ENCODE assay signal across 23 cellular contexts in genomic region chr4:180949825-180950224, GRCh38.
DNase-seq lines count a peak whose midpoint lies in the region; ATAC-seq and TF ChIP-seq lines count a peak whose summit lies in the region.
"Had no signal": no experiment of that assay in that cellular context is flagged by ENCODE, and none has a peak within 500 bp of the region (broad histone marks: within the 10 kb centered on the region; RNA-seq: fewer than 3 reads in every experiment).

No MANE protein-coding gene starts in this region.

- H3K4me3 ChIP-seq in HCT116 (replicated peaks in 1 of 2; ENCODE audit: low read depth in 1 of 2, low read length in 2 of 2) (no peak overlapping the region), PC-3 (ENCODE audit: low read length) (no peak overlapping the region)
- H3K4me3 ChIP-seq: BLaER1 treated with 17β-estradiol and CSF1 and Interleukin-3, amounts not matched to agents 10 nM and 100 nM had no signal

- RAD21 ChIA-PET in HCT116 (lab: Charles Lee; ENCODE audit: low non-redundant PET in 1 of 2, low total read pairs in 2 of 2, uncharacterized antibody in 2 of 2, unreplicated experiment in 2 of 2): no interaction called here

- TF ChIP-seq CTCF in HCT116 (IDR thresholded peaks at IDR 0.05 in 2 of 3, conservative IDR thresholded peaks at IDR 0.05 in 1 of 3; ENCODE audit: borderline replicate concordance in 1 of 3, insufficient read depth in 1 of 3, low read depth in 2 of 3, low read length in 2 of 3) (no peak), PC-3 (conservative IDR thresholded peaks at IDR 0.05; ENCODE audit: low read depth, low read length) (no peak)

- H3K27me3 ChIP-seq in HCT116 (ENCODE audit: insufficient read depth, low read length): no peaks in the 10 kb centered on the region
- no peaks in the 10 kb centered on the region for H3K27me3 ChIP-seq in PC-3 (ENCODE audit: low read length)
- H3K27me3 ChIP-seq: BLaER1 treated with 17β-estradiol and CSF1 and Interleukin-3, amounts not matched to agents 10 nM and 100 nM had no signal

- TF ChIP-seq POLR2A in HCT116 (IDR thresholded peaks at IDR 0.05; ENCODE audit: borderline replicate concordance, extremely low read depth, insufficient read depth, insufficient read length): no peak

- H3K9ac ChIP-seq in HCT116 (ENCODE audit: low read length) (no peak overlapping the region), PC-3 (ENCODE audit: low read length) (no peak overlapping the region)
- H3K9ac ChIP-seq: BLaER1 treated with 17β-estradiol and CSF1 and Interleukin-3, amounts not matched to agents 10 nM and 100 nM had no signal

- DNase-seq in HCT116 (ENCODE audit: low read depth, low spot score) (no peak), PC-3 (peak; percentile 63), epithelial cell of prostate (ENCODE audit: low read depth, low spot score) (peak; percentile 12), renal cortical epithelial cell (ENCODE audit: low read depth) (peak; percentile 31), NCI-H82 treated with DMSO at 0.1 percent for 48 hours (lab: John Stamatoyannopoulos, UW; ENCODE audit: unreplicated experiment) (no peak)
- DNase-seq in stimulated activated effector memory CD8-positive, alpha-beta T cell treated with anti-CD3 and anti-CD28 coated beads, Interleukin-12 subunit alpha, Interleukin-12 subunit beta, amount 100 ng/mL, for 72 hours (ENCODE audit: low spot score in 2 of 2): no peak
- DNase-seq: CD8-positive, alpha-beta memory T cell; DMS53; Karpas-422; MM.1S; NCI-H1092; NCI-H1436 treated with DMSO at 0.1 percent for 48 hours; NCI-H2029 treated with DMSO at 0.1 percent for 48 hours; NCI-H774; T-cell had no signal

- no peak overlapping the region for H3K27ac ChIP-seq in HCT116 (ENCODE audit: low read depth, low read length)
- H3K27ac ChIP-seq in PC-3 (ENCODE audit: low read length): no peak overlapping the region
- peak overlapping the region; percentile 17 for H3K27ac ChIP-seq in epithelial cell of prostate
- H3K27ac ChIP-seq: BLaER1 treated with 17β-estradiol and CSF1 and Interleukin-3, amounts not matched to agents 10 nM and 100 nM; HL-60 had no signal

- H3K9me2 ChIP-seq in HCT116 (ENCODE audit: insufficient read depth) (no peaks in the 10 kb centered on the region), PC-3 (replicated peaks; ENCODE audit: low read length) (no peaks in the 10 kb centered on the region)

- no peak overlapping the region for H3K4me3 Mint-ChIP-seq in stimulated activated effector memory CD8-positive, alpha-beta T cell treated with anti-CD3 and anti-CD28 coated beads, Interleukin-12 subunit alpha, Interleukin-12 subunit beta, amount 100 ng/mL, for 72 hours
- H3K4me3 Mint-ChIP-seq: CD8-positive, alpha-beta memory T cell; IgD-negative memory B cell; T-cell had no signal

- CTCF ChIA-PET in HCT116 (lab: Charles Lee): no interaction called here
- CTCF ChIA-PET in PC-3 (lab: Charles Lee): no interaction called here

- no peaks in the 10 kb centered on the region for H3K36me3 ChIP-seq in HCT116 (ENCODE audit: control insufficient read depth in 1 of 2, insufficient read depth in 2 of 2, low read length in 2 of 2)
- no peaks in the 10 kb centered on the region for H3K36me3 ChIP-seq in PC-3 (ENCODE audit: low read depth, low read length)
- H3K36me3 ChIP-seq: BLaER1 treated with 17β-estradiol and CSF1 and Interleukin-3, amounts not matched to agents 10 nM and 100 nM had no signal

- no peak for TF ChIP-seq RAD21 in HCT116 (IDR thresholded peaks at IDR 0.05; ENCODE audit: low read depth)

- H4K20me1 ChIP-seq in HCT116 (ENCODE audit: insufficient read depth): no peaks in the 10 kb centered on the region
- H4K20me1 ChIP-seq in PC-3 (ENCODE audit: low read length): no peaks in the 10 kb centered on the region
- H4K20me1 ChIP-seq: BLaER1 treated with 17β-estradiol and CSF1 and Interleukin-3, amounts not matched to agents 10 nM and 100 nM had no signal

- H3K36me3 Mint-ChIP-seq in stimulated activated effector memory CD8-positive, alpha-beta T cell treated with anti-CD3 and anti-CD28 coated beads, Interleukin-12 subunit alpha, Interleukin-12 subunit beta, amount 100 ng/mL, for 72 hours: no peaks in the 10 kb centered on the region
- H3K36me3 Mint-ChIP-seq: CD8-positive, alpha-beta memory T cell; T-cell had no signal

- H3K27ac Mint-ChIP-seq in stimulated activated effector memory CD8-positive, alpha-beta T cell treated with anti-CD3 and anti-CD28 coated beads, Interleukin-12 subunit alpha, Interleukin-12 subunit beta, amount 100 ng/mL, for 72 hours: no peak overlapping the region
- H3K27ac Mint-ChIP-seq: CD8-positive, alpha-beta memory T cell; IgD-negative memory B cell; T-cell had no signal

- H3K4me1 ChIP-seq in HCT116 (ENCODE audit: control insufficient read depth in 1 of 2, insufficient read depth in 2 of 2, low read length in 2 of 2): peaks cover 0 to 13% of the 10 kb centered on the region in 2 experiments; a peak in 2 of 4 replicates
- peaks cover 7% of the 10 kb centered on the region; the same call in 1 of the 2 replicates for H3K4me1 ChIP-seq in PC-3 (ENCODE audit: insufficient read depth, low read length)
- H3K4me1 ChIP-seq: BLaER1 treated with 17β-estradiol and CSF1 and Interleukin-3, amounts not matched to agents 10 nM and 100 nM had no signal

- H3F3A ChIP-seq in PC-3 (ENCODE audit: low read length, unreplicated experiment): no peaks in the 10 kb centered on the region

- ATAC-seq in HCT116 (peak; percentile 44; the same call in 1 of the 2 replicates), PC-3 (no peak), HG03354 (IDR thresholded peaks at IDR 0.05; ENCODE audit: poor library complexity, severe bottlenecking, unreplicated experiment) (no peak), GM21619 (IDR thresholded peaks at IDR 0.05; ENCODE audit: unreplicated experiment) (no peak)
- ATAC-seq in stimulated activated effector memory CD8-positive, alpha-beta T cell treated with anti-CD3 and anti-CD28 coated beads, Interleukin-12 subunit alpha, Interleukin-12 subunit beta, amount 100 ng/mL, for 72 hours: no peak
- ATAC-seq: Panc1, Right ventricle myocardium inferior, SK-N-SH treated with all-trans-retinoic acid at 6 μM for 48 hours, T-cell had no signal

- BruUV-seq in HCT116 (replicated peaks; lab: Mats Ljungman, UMichigan) (no TSS peak), PC-3 (replicated peaks; lab: Mats Ljungman, UMichigan) (no TSS peak)

- intact Hi-C loops in HCT116 (cut with micrococcal nuclease): no loop called here
- intact Hi-C loops in PC-3 (cut with micrococcal nuclease): loop anchor here (5.0 kb wide), 1 partner anchor 123 kb away; no protein-coding TSS in a partner anchor

- POLR2A ChIA-PET in HCT116 (lab: Charles Lee): no interaction called here
- POLR2A ChIA-PET in PC-3 (lab: Charles Lee; ENCODE audit: unreplicated experiment): no interaction called here

- H3K9me3 Mint-ChIP-seq in stimulated activated effector memory CD8-positive, alpha-beta T cell treated with anti-CD3 and anti-CD28 coated beads, Interleukin-12 subunit alpha, Interleukin-12 subunit beta, amount 100 ng/mL, for 72 hours: peaks cover 11% of the 10 kb centered on the region

- no peaks in the 10 kb centered on the region for H3K4me1 Mint-ChIP-seq in stimulated activated effector memory CD8-positive, alpha-beta T cell treated with anti-CD3 and anti-CD28 coated beads, Interleukin-12 subunit alpha, Interleukin-12 subunit beta, amount 100 ng/mL, for 72 hours
- H3K4me1 Mint-ChIP-seq: CD8-positive, alpha-beta memory T cell; T-cell had no signal

- H3K4me2 ChIP-seq in HCT116 (ENCODE audit: low read length) (peak overlapping the region; percentile 24), PC-3 (ENCODE audit: low read length) (no peak overlapping the region; the same call in 1 of the 2 replicates)
- H3K4me2 ChIP-seq: BLaER1 treated with 17β-estradiol and CSF1 and Interleukin-3, amounts not matched to agents 10 nM and 100 nM had no signal

- peak overlapping the region; percentile 75 for H2AFZ ChIP-seq in HCT116 (ENCODE audit: low read depth, low read length, poor library complexity, severe bottlenecking)
- no peak overlapping the region for H2AFZ ChIP-seq in PC-3 (ENCODE audit: low read length)

- H3K9me3 ChIP-seq in HCT116 (ENCODE audit: control insufficient read depth in 1 of 2, insufficient read depth in 1 of 2, low read depth in 1 of 2, low read length in 2 of 2) (no peaks in the 10 kb centered on the region), PC-3 (ENCODE audit: low read length) (no peaks in the 10 kb centered on the region)
- H3K9me3 ChIP-seq: BLaER1 treated with 17β-estradiol and CSF1 and Interleukin-3, amounts not matched to agents 10 nM and 100 nM had no signal

- H3K79me2 ChIP-seq in HCT116 (ENCODE audit: insufficient read depth, low read length) (no peaks in the 10 kb centered on the region), PC-3 (ENCODE audit: low read length) (no peaks in the 10 kb centered on the region)

TF ChIP-seq in HCT116, 20 proteins besides CTCF, POLR2A, EP300 and RAD21 (continues in another document):
- TF ChIP-seq, protein P1, sequence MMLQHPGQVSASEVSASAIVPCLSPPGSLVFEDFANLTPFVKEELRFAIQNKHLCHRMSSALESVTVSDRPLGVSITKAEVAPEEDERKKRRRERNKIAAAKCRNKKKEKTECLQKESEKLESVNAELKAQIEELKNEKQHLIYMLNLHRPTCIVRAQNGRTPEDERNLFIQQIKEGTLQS (IDR thresholded peaks at IDR 0.05): no peak
- TF ChIP-seq FOSL1 (IDR thresholded peaks at IDR 0.05; ENCODE audit: low read depth): no peak
- no peak for TF ChIP-seq MAX (IDR thresholded peaks at IDR 0.05)
- TF ChIP-seq SIN3A (IDR thresholded peaks at IDR 0.05; ENCODE audit: low read depth): no peak
- no peak for TF ChIP-seq EZH2 (IDR thresholded peaks at IDR 0.05)
- no peak for TF ChIP-seq JUND (IDR thresholded peaks at IDR 0.05)
- TF ChIP-seq, protein P2, sequence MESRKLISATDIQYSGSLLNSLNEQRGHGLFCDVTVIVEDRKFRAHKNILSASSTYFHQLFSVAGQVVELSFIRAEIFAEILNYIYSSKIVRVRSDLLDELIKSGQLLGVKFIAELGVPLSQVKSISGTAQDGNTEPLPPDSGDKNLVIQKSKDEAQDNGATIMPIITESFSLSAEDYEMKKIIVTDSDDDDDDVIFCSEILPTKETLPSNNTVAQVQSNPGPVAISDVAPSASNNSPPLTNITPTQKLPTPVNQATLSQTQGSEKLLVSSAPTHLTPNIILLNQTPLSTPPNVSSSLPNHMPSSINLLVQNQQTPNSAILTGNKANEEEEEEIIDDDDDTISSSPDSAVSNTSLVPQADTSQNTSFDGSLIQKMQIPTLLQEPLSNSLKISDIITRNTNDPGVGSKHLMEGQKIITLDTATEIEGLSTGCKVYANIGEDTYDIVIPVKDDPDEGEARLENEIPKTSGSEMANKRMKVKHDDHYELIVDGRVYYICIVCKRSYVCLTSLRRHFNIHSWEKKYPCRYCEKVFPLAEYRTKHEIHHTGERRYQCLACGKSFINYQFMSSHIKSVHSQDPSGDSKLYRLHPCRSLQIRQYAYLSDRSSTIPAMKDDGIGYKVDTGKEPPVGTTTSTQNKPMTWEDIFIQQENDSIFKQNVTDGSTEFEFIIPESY (IDR thresholded peaks at IDR 0.05; ENCODE audit: extremely low read depth, insufficient replicate concordance, low read length): no peak
- no peak for TF ChIP-seq SRF (IDR thresholded peaks at IDR 0.05; ENCODE audit: low read depth)

Comparison
In these comparisons a context has a peak if more than half of its experiments do, and no peak if none do; other contexts are left out.
1. DNase-seq: peak in PC-3 (single experiment), epithelial cell of prostate (single experiment) and renal cortical epithelial cell (single experiment); none in HCT116 (single experiment), stimulated activated effector memory CD8-positive, alpha-beta T cell treated with anti-CD3 and anti-CD28 coated beads, Interleukin-12 subunit alpha, Interleukin-12 subunit beta, amount 100 ng/mL, for 72 hours (0 of 2) and NCI-H82 treated with DMSO at 0.1 percent for 48 hours (single experiment).